Comparison of ENCODE assay signal across 8 cellular contexts in the genomic region with DNA sequence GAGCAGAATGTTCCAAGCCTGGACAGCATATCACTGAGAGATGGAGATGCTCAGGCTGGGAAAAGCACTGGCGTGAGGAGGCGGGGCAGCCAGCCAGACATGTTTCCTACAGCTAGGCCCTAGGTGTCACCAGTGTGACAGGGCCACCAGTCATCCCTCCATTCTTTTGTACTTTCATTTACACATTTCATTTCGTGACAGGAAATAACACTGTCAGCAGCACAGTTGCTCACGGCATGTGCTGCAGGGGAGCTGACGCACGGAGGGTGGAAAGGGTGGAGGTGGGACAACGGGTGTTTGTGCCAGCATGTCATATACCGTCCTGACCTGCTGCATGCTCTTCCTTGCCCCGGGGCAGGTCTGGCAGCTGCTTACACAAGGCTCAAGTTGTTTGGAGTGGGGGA. TPM values are rescaled to one million over a fixed set of nuclear protein-coding genes. Genes with fewer than 3 reads are reported as not detected.
DNase-seq lines count a peak whose midpoint lies in the region; ATAC-seq and TF ChIP-seq lines count a peak whose summit lies in the region.

No MANE protein-coding gene starts in this region.

- intact Hi-C loops in CD8-positive, alpha-beta T cell (cut with DNase I, micrococcal nuclease), result loop anchor here (1.0 to 5.0 kb wide), 11 partner anchors 12 to 1369 kb away; a partner anchor contains a TSS
- intact Hi-C loops in prostate gland (cut with DNase I), result no loop called here

- no peaks in the 10 kb centered on the region for H3K27me3 Mint-ChIP-seq in CD8-positive, alpha-beta T cell (ENCODE audit: low read depth)
- no peaks in the 10 kb centered on the region for H3K27me3 Mint-ChIP-seq in activated CD4-positive, alpha-beta T cell treated with anti-CD3 and anti-CD28 coated beads, Interleukin-2, amount 10 ng/mL, durations not matched to agents 7 days and 5 days
- H3K27me3 Mint-ChIP-seq in endodermal cell (ENCODE audit: insufficient read depth), result no peaks in the 10 kb centered on the region

- peak overlapping the region; percentile 10 for H3K4me3 ChIP-seq in CD8-positive, alpha-beta T cell (ENCODE audit: low read depth, low read length)
- no peak overlapping the region for H3K4me3 ChIP-seq in endodermal cell (ENCODE audit: low read length)
- no peak overlapping the region for H3K4me3 ChIP-seq in prostate gland

- no peaks in the 10 kb centered on the region for H3K9me3 ChIP-seq in CD8-positive, alpha-beta T cell (ENCODE audit: low read length)
- H3K9me3 ChIP-seq in endodermal cell (ENCODE audit: control insufficient read depth, low read length) (no peaks in the 10 kb centered on the region), prostate gland (no peaks in the 10 kb centered on the region)

- no peaks in the 10 kb centered on the region for H3K27me3 ChIP-seq in CD8-positive, alpha-beta T cell (ENCODE audit: insufficient read depth, low read length)
- no peaks in the 10 kb centered on the region for H3K27me3 ChIP-seq in endodermal cell (ENCODE audit: control insufficient read depth, insufficient read depth, low read length, poor library complexity, severe bottlenecking)
- no peaks in the 10 kb centered on the region for H3K27me3 ChIP-seq in prostate gland (replicated peaks; ENCODE audit: insufficient read depth)

- H3K27ac Mint-ChIP-seq in CD8-positive, alpha-beta T cell, result peak overlapping the region; percentile 97
- peak overlapping the region; percentile 99 for H3K27ac Mint-ChIP-seq in activated CD4-positive, alpha-beta T cell treated with anti-CD3 and anti-CD28 coated beads, Interleukin-2, amount 10 ng/mL, durations not matched to agents 7 days and 5 days
- H3K27ac Mint-ChIP-seq in endodermal cell, result no peak overlapping the region

- H3K36me3 Mint-ChIP-seq in CD8-positive, alpha-beta T cell, result no peaks in the 10 kb centered on the region
- peaks cover 6% of the 10 kb centered on the region for H3K36me3 Mint-ChIP-seq in activated CD4-positive, alpha-beta T cell treated with anti-CD3 and anti-CD28 coated beads, Interleukin-2, amount 10 ng/mL, durations not matched to agents 7 days and 5 days (ENCODE audit: low read depth)
- no peaks in the 10 kb centered on the region for H3K36me3 Mint-ChIP-seq in endodermal cell (ENCODE audit: low read depth)

- POLR2A ChIA-PET in CD8-positive, alpha-beta T cell (lab: Charles Lee), result interaction anchor here (0.6 to 5.0 kb wide), 16 partner anchors 8 to 1364 kb away, joined by 3 to 58 read pairs (median 4); a partner anchor contains a TSS
- POLR2A ChIA-PET in activated CD4-positive, alpha-beta T cell treated with anti-CD3 and anti-CD28 coated beads, Interleukin-2, amount 10 ng/mL, durations not matched to agents 7 days and 5 days (lab: Charles Lee), result interaction anchor here (0.9 to 1.2 kb wide), 2 partner anchors 10 to 16 kb away, joined by 3 read pairs; no protein-coding TSS in a partner anchor

- CTCF ChIA-PET in CD8-positive, alpha-beta T cell (lab: Charles Lee), result interaction anchor here (0.8 to 9.0 kb wide), 16 partner anchors 9 to 244 kb away, joined by 4 to 85 read pairs (median 5); a partner anchor contains a TSS
- CTCF ChIA-PET in activated CD4-positive, alpha-beta T cell treated with anti-CD3 and anti-CD28 coated beads, Interleukin-2, amount 10 ng/mL, durations not matched to agents 7 days and 5 days (lab: Charles Lee), result interaction anchor here (0.7 to 2.4 kb wide), 11 partner anchors 8 to 242 kb away, joined by 3 to 14 read pairs (median 4); no protein-coding TSS in a partner anchor

- peaks cover 3% of the 10 kb centered on the region for H3K9me3 Mint-ChIP-seq in CD8-positive, alpha-beta T cell
- peaks cover 6% of the 10 kb centered on the region for H3K9me3 Mint-ChIP-seq in activated CD4-positive, alpha-beta T cell treated with anti-CD3 and anti-CD28 coated beads, Interleukin-2, amount 10 ng/mL, durations not matched to agents 7 days and 5 days
- no peaks in the 10 kb centered on the region for H3K9me3 Mint-ChIP-seq in endodermal cell

- H3K4me1 Mint-ChIP-seq in CD8-positive, alpha-beta T cell (ENCODE audit: low read depth), result peaks cover 47% of the 10 kb centered on the region
- peaks cover 50% of the 10 kb centered on the region for H3K4me1 Mint-ChIP-seq in activated CD4-positive, alpha-beta T cell treated with anti-CD3 and anti-CD28 coated beads, Interleukin-2, amount 10 ng/mL, durations not matched to agents 7 days and 5 days
- H3K4me1 Mint-ChIP-seq in endodermal cell, result peaks cover 6% of the 10 kb centered on the region

- TF ChIP-seq CTCF in CD8-positive, alpha-beta T cell (IDR thresholded peaks at IDR 0.05), result peak; percentile 51
- TF ChIP-seq CTCF in endodermal cell (conservative IDR thresholded peaks at IDR 0.05), result no peak
- no peak for TF ChIP-seq CTCF in prostate gland (IDR thresholded peaks at IDR 0.05)

- 67 to 79% methylated on average over 7 to 9 of the region's 9 CpGs for WGBS in endodermal cell (ENCODE audit: insufficient coverage in 1 of 2, insufficient read length in 1 of 2), 2 experiments
- 41% methylated on average over 9 of the region's 9 CpGs for WGBS in prostate gland

- peaks cover 40% of the 10 kb centered on the region for H3K4me1 ChIP-seq in CD8-positive, alpha-beta T cell (ENCODE audit: insufficient read depth, low read length)
- no peaks in the 10 kb centered on the region for H3K4me1 ChIP-seq in endodermal cell (ENCODE audit: control insufficient read depth, insufficient read depth, low read length)
- H3K4me1 ChIP-seq in prostate gland (replicated peaks), result no peaks in the 10 kb centered on the region

- no peak for TF ChIP-seq POLR2A in prostate gland (IDR thresholded peaks at IDR 0.05)

- peak overlapping the region; percentile 77 for H3K27ac ChIP-seq in CD8-positive, alpha-beta T cell (ENCODE audit: low read depth, low read length)
- H3K27ac ChIP-seq in endodermal cell (ENCODE audit: low read depth, low read length), result no peak overlapping the region
- H3K27ac ChIP-seq in prostate gland, result no peak overlapping the region

- no peak overlapping the region for H3K9ac ChIP-seq in endodermal cell (ENCODE audit: extremely low read depth, low read length, poor library complexity, severe bottlenecking)

- peak; percentile 76 to 95 (median 84) for DNase-seq in CD8-positive, alpha-beta T cell
- peak; percentile 86 for DNase-seq in activated CD4-positive, alpha-beta T cell treated with anti-CD3 and anti-CD28 coated beads, Interleukin-2, amount 10 ng/mL, durations not matched to agents 7 days and 5 days
- DNase-seq in endodermal cell, result peak; percentile 70
- DNase-seq in stimulated activated CD4-positive, alpha-beta T cell treated with anti-CD3 and anti-CD28 coated beads, TNF-alpha, amount 100 ng/mL, for 4 hours (ENCODE audit: low read depth in 3 of 3), result peak; percentile 56 to 77 (median 73)
- DNase-seq in prostate gland (ENCODE audit: low spot score), result no peak
- no peak for DNase-seq in COLO829 (ENCODE audit: low spot score)

- peak overlapping the region; percentile 55 for H3K4me3 Mint-ChIP-seq in CD8-positive, alpha-beta T cell
- H3K4me3 Mint-ChIP-seq in activated CD4-positive, alpha-beta T cell treated with anti-CD3 and anti-CD28 coated beads, Interleukin-2, amount 10 ng/mL, durations not matched to agents 7 days and 5 days, result peak overlapping the region; percentile 56
- no peak overlapping the region for H3K4me3 Mint-ChIP-seq in endodermal cell

- H3K36me3 ChIP-seq in CD8-positive, alpha-beta T cell (ENCODE audit: insufficient read depth, low read length), result no peaks in the 10 kb centered on the region
- no peaks in the 10 kb centered on the region for H3K36me3 ChIP-seq in endodermal cell (ENCODE audit: control insufficient read depth, insufficient read depth, low read length)
- H3K36me3 ChIP-seq in prostate gland, result no peaks in the 10 kb centered on the region

- ATAC-seq in CD8-positive, alpha-beta T cell, result peak; percentile 94
- ATAC-seq in GM19397 (IDR thresholded peaks at IDR 0.05; ENCODE audit: unreplicated experiment) (peak; percentile 88), HG03457 (IDR thresholded peaks at IDR 0.05; ENCODE audit: unreplicated experiment) (peak; percentile 83)

RNA-seq across cellular contexts. Expression of a gene that starts 14.8 kb away (rescaled TPM):
- total RNA-seq in CD8-positive, alpha-beta T cell, result 100 to 1,000 TPM; 286 to 313 TPM
- total RNA-seq in activated CD4-positive, alpha-beta T cell treated with anti-CD3 and anti-CD28 coated beads, Interleukin-2, amount 10 ng/mL, durations not matched to agents 7 days and 5 days, result 10 to 100 TPM; 43.2 to 55.7 TPM
- total RNA-seq in endodermal cell (10 to 100 TPM; 57.9 to 70.1 TPM), prostate gland (10 to 100 TPM; 20.4 to 86.5 TPM)
- 143 TPM for polyA plus RNA-seq in endodermal cell (2013, experiment 1 of 2)
- 152 TPM for polyA plus RNA-seq in endodermal cell (2013, experiment 2 of 2)

Comparison
In these comparisons a context has a peak if more than half of its experiments do, and no peak if none do; other contexts are left out.
1. DNase-seq: peak in CD8-positive, alpha-beta T cell (7 of 7), activated CD4-positive, alpha-beta T cell treated with anti-CD3 and anti-CD28 coated beads, Interleukin-2, amount 10 ng/mL, durations not matched to agents 7 days and 5 days (single experiment), endodermal cell (single experiment) and stimulated activated CD4-positive, alpha-beta T cell treated with anti-CD3 and anti-CD28 coated beads, TNF-alpha, amount 100 ng/mL, for 4 hours (3 of 3); none in prostate gland (single experiment) and COLO829 (single experiment).
2. Peak in every context shown above with its lines, with median percentiles within 50 percentile points of each other: ATAC-seq.